26 cellular contexts compared by ENCODE assay signal in the genomic region with DNA sequence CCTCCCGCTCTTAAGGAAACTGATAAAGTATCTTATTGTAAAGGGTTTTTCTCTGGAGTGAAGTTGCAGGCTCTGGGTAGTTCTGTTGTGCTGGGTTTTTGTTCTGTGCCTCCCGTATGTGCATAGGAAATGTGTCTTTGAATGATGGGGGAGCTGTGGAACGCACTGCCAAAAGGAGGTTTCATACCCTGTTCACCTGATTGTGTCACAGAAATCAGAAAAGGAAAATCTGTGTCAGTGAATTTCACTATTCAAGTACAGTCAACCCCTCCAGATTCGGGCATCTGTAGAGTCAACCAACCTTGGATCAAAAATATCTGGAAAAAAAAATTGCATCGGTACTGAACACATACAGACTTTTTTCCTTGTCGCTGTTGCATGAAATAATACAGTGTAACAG.
"Had no signal": no experiment of that assay in that cellular context is flagged by ENCODE, and none has a peak within 500 bp of the region (broad histone marks: within the 10 kb centered on the region; RNA-seq: fewer than 3 reads in every experiment).

No MANE protein-coding gene starts in this region.

- H3K4me3 Mint-ChIP-seq: activated CD4-positive, alpha-beta memory T cell treated with anti-CD3 and anti-CD28 coated beads, Interleukin-2, amount 10 ng/mL, durations not matched to agents 7 days and 5 days; activated naive CD8-positive, alpha-beta T cell treated with anti-CD3 and anti-CD28 coated beads, Interleukin-2, amount 10 ng/mL, durations not matched to agents 7 days and 5 days; activated T-cell treated with anti-CD3 and anti-CD28 coated beads, Interleukin-2, amount 50 U/mL, for 4 hours; central memory CD8-positive, alpha-beta T cell had no signal

- H3K9ac ChIP-seq: SK-N-SH had no signal

- H3K36me3 ChIP-seq: SJCRH30 had no signal

- H3K27me3 ChIP-seq: body of pancreas, Peyer's patch, SJCRH30 had no signal

- H3K9me3 ChIP-seq: body of pancreas, Peyer's patch, SJCRH30, SK-N-SH had no signal

- FAIRE-seq: K562 had no signal

- H3K27ac Mint-ChIP-seq: activated CD4-positive, alpha-beta memory T cell treated with anti-CD3 and anti-CD28 coated beads, Interleukin-2, amount 10 ng/mL, durations not matched to agents 7 days and 5 days; activated naive CD8-positive, alpha-beta T cell treated with anti-CD3 and anti-CD28 coated beads, Interleukin-2, amount 10 ng/mL, durations not matched to agents 7 days and 5 days; activated T-helper 2 cell treated with anti-CD3 and anti-CD28 coated beads, Interferon-gamma antibody, Interleukin-2, Interleukin-4, amounts not matched to agents 10 μg/mL and 5 μg/mL and 100 μg/mL, durations not matched to agents 14 hours and 24 hours and 36 hours had no signal

- ATAC-seq: activated T-cell treated with anti-CD3 and anti-CD28 coated beads, Interleukin-2, amount 50 U/mL, for 4 hours; body of pancreas; K562 had no signal

- H3K4me2 ChIP-seq: SK-N-SH had no signal

- H3K27ac ChIP-seq: body of pancreas, Peyer's patch, RWPE1, SJCRH30, WERI-Rb-1 had no signal

- H3K4me3 ChIP-seq: body of pancreas, K562, Peyer's patch, SJCRH30 had no signal

- H3K9me3 Mint-ChIP-seq: activated CD4-positive, alpha-beta memory T cell treated with anti-CD3 and anti-CD28 coated beads, Interleukin-2, amount 10 ng/mL, durations not matched to agents 7 days and 5 days; activated naive CD8-positive, alpha-beta T cell treated with anti-CD3 and anti-CD28 coated beads, Interleukin-2, amount 10 ng/mL, durations not matched to agents 7 days and 5 days; activated T-cell treated with anti-CD3 and anti-CD28 coated beads, Interleukin-2, amount 50 U/mL, for 4 hours; activated T-helper 2 cell treated with anti-CD3 and anti-CD28 coated beads, Interferon-gamma antibody, Interleukin-2, Interleukin-4, amounts not matched to agents 10 μg/mL and 5 μg/mL and 100 μg/mL, durations not matched to agents 14 hours and 24 hours and 36 hours; central memory CD8-positive, alpha-beta T cell had no signal

- DNase-seq: activated CD4-positive, alpha-beta memory T cell treated with anti-CD3 and anti-CD28 coated beads, Interleukin-2, amount 10 ng/mL, durations not matched to agents 7 days and 5 days; activated CD4-positive, alpha-beta T cell treated with anti-CD3 and anti-CD28 coated beads, Interleukin-2, amount 50 U/mL, for 1 hour; activated CD8-positive, alpha-beta memory T cell treated with anti-CD3 and anti-CD28 coated beads, Interleukin-2, amount 50 U/mL, for 48 hours; activated gamma-delta T cell treated with Interleukin-2 at 50 U/mL for 16 hours; activated naive CD8-positive, alpha-beta T cell treated with anti-CD3 and anti-CD28 coated beads, Interleukin-2, amount 10 ng/mL, durations not matched to agents 7 days and 5 days; activated T-cell treated with anti-CD3 and anti-CD28 coated beads, Interleukin-2, amount 50 U/mL, for 4 hours; aorta; body of pancreas; Karpas-422; MM.1S; NCI-H1105; NCI-H1436; NCI-H1694 treated with DMSO at 0.1 percent for 48 hours; NCI-H2081; NCI-H446; NCI-H524; Peyer's patch; Right ventricle myocardium superior; SJCRH30; SK-N-SH; T-helper 1 cell; WERI-Rb-1 had no signal

- H3K4me1 ChIP-seq: SJCRH30 had no signal

- H3K27me3 Mint-ChIP-seq: activated CD4-positive, alpha-beta memory T cell treated with anti-CD3 and anti-CD28 coated beads, Interleukin-2, amount 10 ng/mL, durations not matched to agents 7 days and 5 days; activated naive CD8-positive, alpha-beta T cell treated with anti-CD3 and anti-CD28 coated beads, Interleukin-2, amount 10 ng/mL, durations not matched to agents 7 days and 5 days; central memory CD8-positive, alpha-beta T cell had no signal
